1 cellular context compared by ENCODE assay signal in genomic region chr7:99196536-99197288, GRCh38.
TF ChIP-seq lines count a peak whose summit lies in the region.

No MANE protein-coding gene starts in this region.

TF ChIP-seq in GM23338, 12 proteins besides CTCF, POLR2A, EP300 and RAD21:
- TF ChIP-seq STAT1 (IDR thresholded peaks at IDR 0.05; ENCODE audit: unreplicated experiment) (no peak), NANOG (IDR thresholded peaks at IDR 0.05; ENCODE audit: borderline replicate concordance) (no peak), ETS1 (IDR thresholded peaks at IDR 0.05) (no peak), EZH2phosphoT487 (IDR thresholded peaks at IDR 0.05; ENCODE audit: unreplicated experiment) (no peak), EZH2 (IDR thresholded peaks at IDR 0.05; ENCODE audit: low read depth, unreplicated experiment) (no peak), JUNB (IDR thresholded peaks at IDR 0.05; ENCODE audit: unreplicated experiment) (no peak), ZNF331 (CRISPR knock-in tag; IDR thresholded peaks at IDR 0.05; ENCODE audit: low read depth) (no peak), REST (IDR thresholded peaks at IDR 0.05; ENCODE audit: unreplicated experiment) (no peak), POLR2AphosphoS5 (IDR thresholded peaks at IDR 0.05; ENCODE audit: low read depth) (no peak), ZNF462 (CRISPR knock-in tag; IDR thresholded peaks at IDR 0.05) (no peak), CREB1 (CRISPR knock-in tag; IDR thresholded peaks at IDR 0.05; ENCODE audit: low read depth) (no peak), ZNF114 (CRISPR knock-in tag; IDR thresholded peaks at IDR 0.05) (no peak)
